8 cellular contexts compared by ENCODE assay signal in the genomic region with DNA sequence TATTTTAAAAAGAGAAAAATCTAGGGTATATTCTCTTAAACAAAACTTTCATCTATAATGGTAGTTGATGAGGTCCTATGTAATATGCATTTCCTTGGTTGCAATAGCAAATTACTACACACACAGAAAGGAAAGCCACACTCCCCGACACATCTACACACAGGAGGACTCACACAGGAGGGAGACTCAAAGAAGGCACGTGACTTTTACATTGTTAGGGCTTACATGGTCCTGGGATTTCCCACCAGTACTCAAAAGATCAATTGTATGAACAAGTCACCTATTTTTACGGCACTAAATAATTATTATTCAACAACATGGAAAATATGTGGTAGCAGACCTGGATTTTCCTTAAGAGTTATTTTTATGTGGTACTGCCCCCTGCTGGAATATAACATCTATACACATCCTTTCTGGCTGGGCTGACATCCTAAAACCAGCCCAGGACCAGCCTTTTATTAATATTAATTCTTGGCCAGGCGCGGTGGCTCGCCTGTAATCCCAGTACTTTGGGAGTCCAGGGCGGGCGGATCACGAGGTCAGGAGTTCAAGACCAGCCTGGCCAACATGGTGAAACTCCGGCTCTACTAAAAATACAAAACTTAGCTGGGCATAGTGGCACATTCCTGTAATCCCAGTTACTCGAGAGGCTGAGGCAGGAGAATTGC. TPM values are rescaled to one million over a fixed set of nuclear protein-coding genes. Genes with fewer than 3 reads are reported as not detected.
DNase-seq lines count a peak whose midpoint lies in the region; ATAC-seq and TF ChIP-seq lines count a peak whose summit lies in the region.

No MANE protein-coding gene starts in this region.

- POLR2A ChIA-PET in activated CD4-positive, alpha-beta T cell treated with anti-CD3 and anti-CD28 coated beads for 36 hours (lab: Charles Lee): no interaction called here

- no peaks in the 10 kb centered on the region for H3K9me3 ChIP-seq in OCI-LY1 (ENCODE audit: low read length)

- no peak overlapping the region for H3K4me2 ChIP-seq in OCI-LY1 (ENCODE audit: low read length)

- CTCF ChIA-PET in activated CD4-positive, alpha-beta T cell treated with anti-CD3 and anti-CD28 coated beads for 36 hours (lab: Charles Lee): interaction anchor here (0.5 to 2.3 kb wide), 8 partner anchors 11 to 489 kb away, joined by 3 to 14 read pairs (median 3); no protein-coding TSS in a partner anchor

- intact Hi-C loops in activated CD4-positive, alpha-beta T cell treated with anti-CD3 and anti-CD28 coated beads for 36 hours (cut with DNase I, micrococcal nuclease): loop anchor here (1.0 kb wide), 2 partner anchors 381 to 387 kb away; no protein-coding TSS in a partner anchor

- H3K27ac Mint-ChIP-seq in activated CD4-positive, alpha-beta T cell treated with anti-CD3 and anti-CD28 coated beads for 36 hours: no peak overlapping the region

- peaks cover 4% of the 10 kb centered on the region for H3K27me3 Mint-ChIP-seq in activated CD4-positive, alpha-beta T cell treated with anti-CD3 and anti-CD28 coated beads for 36 hours

- H3K27ac ChIP-seq in OCI-LY1 (ENCODE audit: low read depth, low read length, poor library complexity, severe bottlenecking): no peak overlapping the region
- no peak overlapping the region for H3K27ac ChIP-seq in coronary artery

- no peaks in the 10 kb centered on the region for H3K9me2 ChIP-seq in OCI-LY1 (ENCODE audit: low read depth, low read length)

- no peak overlapping the region for H3K4me3 ChIP-seq in OCI-LY1 (ENCODE audit: low read depth, low read length, poor library complexity, severe bottlenecking)
- no peak overlapping the region for H3K4me3 ChIP-seq in coronary artery

- no peak overlapping the region for H3K9ac ChIP-seq in OCI-LY1 (ENCODE audit: low read length)

- no peaks in the 10 kb centered on the region for H3K36me3 Mint-ChIP-seq in activated CD4-positive, alpha-beta T cell treated with anti-CD3 and anti-CD28 coated beads for 36 hours (ENCODE audit: low read depth)

- H3K27me3 ChIP-seq in OCI-LY1 (ENCODE audit: insufficient read depth, low read length): no peaks in the 10 kb centered on the region

- H3K4me1 ChIP-seq in OCI-LY1 (ENCODE audit: insufficient read depth, low read length, severe bottlenecking): no peaks in the 10 kb centered on the region

- H3K79me2 ChIP-seq in OCI-LY1 (ENCODE audit: insufficient read depth, low read length): no peaks in the 10 kb centered on the region

- no peaks in the 10 kb centered on the region for H3F3A ChIP-seq in OCI-LY1 (ENCODE audit: insufficient read depth, low read length)

- no peak overlapping the region for H3K4me3 Mint-ChIP-seq in activated CD4-positive, alpha-beta T cell treated with anti-CD3 and anti-CD28 coated beads for 36 hours

- peak; percentile 51 for ATAC-seq in activated CD4-positive, alpha-beta T cell treated with anti-CD3 and anti-CD28 coated beads for 36 hours
- ATAC-seq in HG03280 (IDR thresholded peaks at IDR 0.05; ENCODE audit: unreplicated experiment) (peak; percentile 62), GM18520 (IDR thresholded peaks at IDR 0.05; ENCODE audit: unreplicated experiment) (no peak), HG03025 (IDR thresholded peaks at IDR 0.05; ENCODE audit: low FRiP score, unreplicated experiment) (no peak)

- DNase-seq in activated CD4-positive, alpha-beta T cell treated with anti-CD3 and anti-CD28 coated beads for 36 hours: no peak
- DNase-seq in activated CD4-positive, alpha-beta T cell treated with anti-CD3 and anti-CD28 coated beads, Interleukin-2, amount 50 U/mL, for 48 hours: no peak
- DNase-seq in coronary artery (ENCODE audit: low spot score) (no peak), medulla oblongata (ENCODE audit: extremely low spot score) (peak; percentile 70)

- peaks cover 7% of the 10 kb centered on the region for H3K4me1 Mint-ChIP-seq in activated CD4-positive, alpha-beta T cell treated with anti-CD3 and anti-CD28 coated beads for 36 hours

- no peaks in the 10 kb centered on the region for H3K36me3 ChIP-seq in OCI-LY1 (ENCODE audit: insufficient read depth, low read length)

- H3K9me3 Mint-ChIP-seq in activated CD4-positive, alpha-beta T cell treated with anti-CD3 and anti-CD28 coated beads for 36 hours (ENCODE audit: low read depth): no peaks in the 10 kb centered on the region

- no peaks in the 10 kb centered on the region for H4K20me1 ChIP-seq in OCI-LY1 (ENCODE audit: insufficient read depth, low read length)

- H2AFZ ChIP-seq in OCI-LY1 (ENCODE audit: low read length): no peak overlapping the region

- TF ChIP-seq CTCF in OCI-LY1 (IDR thresholded peaks at IDR 0.05; ENCODE audit: low read length) (peak; percentile 66), coronary artery (IDR thresholded peaks at IDR 0.05) (peak; percentile 35)

RNA-seq across cellular contexts. Expression of a gene that starts 33.9 kb away (rescaled TPM):
- 100 to 1,000 TPM; 106 to 155 TPM for total RNA-seq in activated CD4-positive, alpha-beta T cell treated with anti-CD3 and anti-CD28 coated beads for 36 hours

Comparison
In these comparisons a context has a peak if more than half of its experiments do, and no peak if none do; other contexts are left out.
1. ATAC-seq: peak in activated CD4-positive, alpha-beta T cell treated with anti-CD3 and anti-CD28 coated beads for 36 hours (single experiment) and HG03280 (single experiment); none in GM18520 (single experiment) and HG03025 (single experiment).